22 cellular contexts compared by ENCODE assay signal in the genomic region with DNA sequence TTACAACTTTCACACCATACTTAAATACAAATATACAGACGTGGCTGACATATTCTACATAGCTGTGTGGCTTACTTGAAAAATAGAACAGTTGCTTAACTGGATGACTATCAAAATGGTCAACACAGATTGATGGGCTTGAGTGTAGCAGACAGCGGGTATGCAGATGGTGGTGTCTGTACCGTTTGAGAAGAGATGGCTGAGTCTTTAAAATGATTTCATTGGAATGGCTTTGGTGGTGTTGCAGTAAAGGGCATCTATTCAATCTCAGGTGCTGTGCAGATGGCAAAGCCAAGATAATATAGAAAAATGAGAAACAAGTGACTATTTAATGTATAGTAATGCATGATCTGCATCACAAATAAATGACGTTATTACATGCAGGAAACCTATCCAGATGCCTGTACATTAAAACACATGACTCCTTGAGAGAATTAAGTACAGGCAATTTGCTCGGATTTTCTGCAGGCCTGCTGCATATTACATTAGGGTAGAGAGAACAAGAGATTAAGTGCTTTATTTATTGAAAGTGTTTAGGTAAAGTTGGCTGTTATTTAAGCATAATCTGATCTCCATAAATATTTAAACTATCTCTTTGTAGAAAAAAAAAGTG.
DNase-seq lines count a peak whose midpoint lies in the region; ATAC-seq, FAIRE-seq and TF ChIP-seq lines count a peak whose summit lies in the region.
"Had no signal": no experiment of that assay in that cellular context is flagged by ENCODE, and none has a peak within 500 bp of the region (broad histone marks: within the 10 kb centered on the region; RNA-seq: fewer than 3 reads in every experiment).

No MANE protein-coding gene starts in this region.

- H4K20me1 ChIP-seq in HepG2 (ENCODE audit: insufficient read depth, low read length), result no peaks in the 10 kb centered on the region
- H4K20me1 ChIP-seq in PC-9 (ENCODE audit: insufficient read depth), result no peaks in the 10 kb centered on the region
- H4K20me1 ChIP-seq: BLaER1 had no signal

- H3K4me3 Mint-ChIP-seq in activated T-cell treated with anti-CD3 and anti-CD28 coated beads, Interleukin-2, amount 50 U/mL, for 24 hours, result no peak overlapping the region
- H3K4me3 Mint-ChIP-seq: CD4-positive, CD25-positive, alpha-beta regulatory T cell; GM23338; H9 had no signal

- intact Hi-C loops in HepG2 (cut with micrococcal nuclease; ENCODE audit: unreplicated experiment), result no loop called here
- intact Hi-C loops in right lobe of liver (cut with DNase I), result no loop called here
- intact Hi-C loops in PC-9 (cut with micrococcal nuclease; ENCODE audit: unreplicated experiment), result no loop called here

- H3K27me3 Mint-ChIP-seq in activated T-cell treated with anti-CD3 and anti-CD28 coated beads, Interleukin-2, amount 50 U/mL, for 24 hours, result no peaks in the 10 kb centered on the region
- H3K27me3 Mint-ChIP-seq: CD4-positive, CD25-positive, alpha-beta regulatory T cell had no signal

- no peak overlapping the region for H3K4me2 ChIP-seq in HepG2 (ENCODE audit: low read depth, low read length)
- no peak overlapping the region for H3K4me2 ChIP-seq in PC-9
- H3K4me2 ChIP-seq: BLaER1, GM23338 had no signal

- TF ChIP-seq CTCF in HepG2 (CRISPR knock-in tag; IDR thresholded peaks at IDR 0.05) (no peak), right lobe of liver (IDR thresholded peaks at IDR 0.05) (no peak), tibial nerve (IDR thresholded peaks at IDR 0.05) (no peak), PC-9 (conservative IDR thresholded peaks at IDR 0.05) (no peak)

- H3K4me1 Mint-ChIP-seq in activated T-cell treated with anti-CD3 and anti-CD28 coated beads, Interleukin-2, amount 50 U/mL, for 24 hours (ENCODE audit: low read depth), result no peaks in the 10 kb centered on the region
- H3K4me1 Mint-ChIP-seq: CD4-positive, CD25-positive, alpha-beta regulatory T cell; GM23338; H9 had no signal

- no peak overlapping the region for H2AFZ ChIP-seq in HepG2 (ENCODE audit: low read length)
- H2AFZ ChIP-seq in PC-9, result no peak overlapping the region
- H2AFZ ChIP-seq: GM23338 had no signal

- H3K27me3 ChIP-seq in HepG2 (ENCODE audit: control insufficient read depth in 1 of 2, insufficient read depth in 2 of 2, low read length in 2 of 2) (no peaks in the 10 kb centered on the region), right lobe of liver (no peaks in the 10 kb centered on the region), tibial nerve (no peaks in the 10 kb centered on the region), PC-9 (ENCODE audit: insufficient read depth, low read depth) (no peaks in the 10 kb centered on the region)
- H3K27me3 ChIP-seq: BLaER1, SJSA1 had no signal

- H3K27ac Mint-ChIP-seq in activated T-cell treated with anti-CD3 and anti-CD28 coated beads, Interleukin-2, amount 50 U/mL, for 24 hours, result no peak overlapping the region
- H3K27ac Mint-ChIP-seq: CD4-positive, CD25-positive, alpha-beta regulatory T cell; GM23338; H9 had no signal

- H3K4me3 ChIP-seq in HepG2 (replicated peaks in 1 of 3; ENCODE audit: insufficient read depth in 1 of 3, low read depth in 2 of 3, low read length in 3 of 3) (no peak overlapping the region), right lobe of liver (no peak overlapping the region), tibial nerve (no peak overlapping the region), PC-9 (no peak overlapping the region)
- H3K4me3 ChIP-seq: BLaER1, GM23338, SJSA1 had no signal

- peaks cover 81% of the 10 kb centered on the region for H3K36me3 Mint-ChIP-seq in activated T-cell treated with anti-CD3 and anti-CD28 coated beads, Interleukin-2, amount 50 U/mL, for 24 hours (ENCODE audit: low read depth)

- TF ChIP-seq RAD21 in HepG2 (CRISPR knock-in tag; IDR thresholded peaks at IDR 0.05), result no peak

- no TSS peak for BruUV-seq in HepG2 (replicated peaks; lab: Mats Ljungman, UMichigan)
- no TSS peak for BruUV-seq in PC-9 (replicated peaks; lab: Mats Ljungman, UMichigan)

- 94% methylated on average over 5 of the region's 5 CpGs for WGBS in HepG2 (ENCODE audit: low lambda C conversion rate)
- 93% methylated on average over 5 of the region's 5 CpGs for WGBS in right lobe of liver (ENCODE audit: insufficient coverage, low coverage, low lambda C conversion rate, missing lambda C conversion rate)
- WGBS in tibial nerve, 2 donors, result 81 to 83% methylated on average over 5 of the region's 5 CpGs

- H3K79me2 ChIP-seq in HepG2 (ENCODE audit: insufficient read depth, low read length) (no peaks in the 10 kb centered on the region), PC-9 (ENCODE audit: low read depth) (no peaks in the 10 kb centered on the region)

- H3K9me2 ChIP-seq in PC-9 (ENCODE audit: insufficient read depth), result no peaks in the 10 kb centered on the region

- TF ChIP-seq EP300 in HepG2 (IDR thresholded peaks at IDR 0.05; ENCODE audit: low read depth in 2 of 2, low read length in 2 of 2) (no peak), HepG2 (CRISPR knock-in tag; IDR thresholded peaks at IDR 0.05; ENCODE audit: borderline replicate concordance) (no peak), tibial nerve (IDR thresholded peaks at IDR 0.05) (no peak)

- H3F3A ChIP-seq in PC-9 (ENCODE audit: insufficient read depth, low read depth), result no peaks in the 10 kb centered on the region

- FAIRE-seq in HepG2 (lab: Jason Lieb, UNC), result no peak
- FAIRE-seq: HTR-8/SVneo had no signal

- H3K4me1 ChIP-seq in HepG2 (ENCODE audit: insufficient read depth, low read length) (no peaks in the 10 kb centered on the region), right lobe of liver (no peaks in the 10 kb centered on the region), tibial nerve (no peaks in the 10 kb centered on the region), PC-9 (replicated peaks; ENCODE audit: insufficient read depth) (no peaks in the 10 kb centered on the region)
- H3K4me1 ChIP-seq: BLaER1, SJSA1 had no signal

- no peak overlapping the region for H3K27ac ChIP-seq in HepG2 (ENCODE audit: extremely low read length, insufficient read depth, low read length)
- H3K27ac ChIP-seq in right lobe of liver, result no peak overlapping the region
- H3K27ac ChIP-seq in tibial nerve, result no peak overlapping the region
- H3K27ac ChIP-seq in PC-9, result no peak overlapping the region
- H3K27ac ChIP-seq: BLaER1, SJSA1 had no signal

- POLR2A ChIA-PET in HepG2 (lab: Yijun Ruan, JAX) (no interaction called here), PC-9 (lab: Charles Lee; ENCODE audit: unreplicated experiment) (no interaction called here)

- CTCF ChIA-PET in HepG2 (lab: Yijun Ruan, JAX; ENCODE audit: low intra/inter-chr PET ratio, low total read pairs) (no interaction called here), PC-9 (lab: Charles Lee) (no interaction called here)

- peaks cover 23 to 49% of the 10 kb centered on the region in 2 experiments for H3K36me3 ChIP-seq in HepG2 (replicated peaks in 1 of 2; ENCODE audit: control insufficient read depth in 1 of 2, insufficient read depth in 2 of 2, low read length in 2 of 2)
- peaks cover 0 to 4% (median 1%) of the 10 kb centered on the region in 4 donors for H3K36me3 ChIP-seq in right lobe of liver
- H3K36me3 ChIP-seq in tibial nerve, result peaks cover 0 to 34% (median 6%) of the 10 kb centered on the region in 3 donors
- peaks cover 15% of the 10 kb centered on the region for H3K36me3 ChIP-seq in PC-9 (ENCODE audit: low read depth)

- TF ChIP-seq POLR2A in HepG2 (IDR thresholded peaks at IDR 0.05; ENCODE audit: insufficient read depth in 1 of 2, low read depth in 2 of 2, low read length in 2 of 2) (no peak), right lobe of liver (IDR thresholded peaks at IDR 0.05) (no peak), tibial nerve (IDR thresholded peaks at IDR 0.05) (no peak)

- in situ Hi-C loops in HepG2 (cut with HindIII; ENCODE audit: extremely low pct_ligation_motif_present, low pct_unique_long_range_greater_than_20kb), result no loop called here

- no peaks in the 10 kb centered on the region for H3K9me3 ChIP-seq in HepG2 (ENCODE audit: low read length)
- no peaks in the 10 kb centered on the region for H3K9me3 ChIP-seq in right lobe of liver
- H3K9me3 ChIP-seq in tibial nerve, result peaks cover 0 to 5% (median 0%) of the 10 kb centered on the region in 4 donors
- H3K9me3 ChIP-seq in PC-9 (ENCODE audit: insufficient read depth, low read depth), result no peaks in the 10 kb centered on the region
- H3K9me3 ChIP-seq: SJSA1 had no signal

- no peak for DNase-seq in HepG2 (ENCODE audit: low spot score)
- DNase-seq in right lobe of liver, result no peak
- peak; percentile 78 to 85 for DNase-seq in NCI-H524 (lab: John Stamatoyannopoulos, UW)
- no peak for DNase-seq in tibial nerve (ENCODE audit: low spot score in 2 of 2)
- no peak for DNase-seq in RPMI8226
- no peak for DNase-seq in PC-9
- DNase-seq in activated T-cell treated with anti-CD3 and anti-CD28 coated beads, Interleukin-2, amount 50 U/mL, for 24 hours, result no peak
- DNase-seq: CD4-positive, CD25-positive, alpha-beta regulatory T cell; H9; KBM-7; NCI-H1105 treated with DMSO at 0.1 percent for 48 hours; NCI-H146; NCI-H1930; NCI-H2107; NCI-H2227 treated with DMSO at 0.1 percent for 48 hours; PC-3; Right ventricle myocardium superior had no signal

- peaks cover 4% of the 10 kb centered on the region for H3K9me3 Mint-ChIP-seq in activated T-cell treated with anti-CD3 and anti-CD28 coated beads, Interleukin-2, amount 50 U/mL, for 24 hours

- no peak for ATAC-seq in HepG2
- ATAC-seq in right lobe of liver, result no peak
- ATAC-seq in SK-N-SH treated with all-trans-retinoic acid at 6 μM for 48 hours, result no peak
- ATAC-seq: GM23338, PC-3 had no signal

- no peak overlapping the region for H3K9ac ChIP-seq in HepG2 (ENCODE audit: insufficient read depth, low read depth, low read length)
- H3K9ac ChIP-seq: BLaER1 had no signal

TF ChIP-seq in SK-N-SH treated with all-trans-retinoic acid at 6 μM for 48 hours, 23 proteins besides CTCF, POLR2A, EP300 and RAD21:
- no peak for TF ChIP-seq ISL1 (CRISPR knock-in tag; IDR thresholded peaks at IDR 0.05)
- TF ChIP-seq, protein P1, sequence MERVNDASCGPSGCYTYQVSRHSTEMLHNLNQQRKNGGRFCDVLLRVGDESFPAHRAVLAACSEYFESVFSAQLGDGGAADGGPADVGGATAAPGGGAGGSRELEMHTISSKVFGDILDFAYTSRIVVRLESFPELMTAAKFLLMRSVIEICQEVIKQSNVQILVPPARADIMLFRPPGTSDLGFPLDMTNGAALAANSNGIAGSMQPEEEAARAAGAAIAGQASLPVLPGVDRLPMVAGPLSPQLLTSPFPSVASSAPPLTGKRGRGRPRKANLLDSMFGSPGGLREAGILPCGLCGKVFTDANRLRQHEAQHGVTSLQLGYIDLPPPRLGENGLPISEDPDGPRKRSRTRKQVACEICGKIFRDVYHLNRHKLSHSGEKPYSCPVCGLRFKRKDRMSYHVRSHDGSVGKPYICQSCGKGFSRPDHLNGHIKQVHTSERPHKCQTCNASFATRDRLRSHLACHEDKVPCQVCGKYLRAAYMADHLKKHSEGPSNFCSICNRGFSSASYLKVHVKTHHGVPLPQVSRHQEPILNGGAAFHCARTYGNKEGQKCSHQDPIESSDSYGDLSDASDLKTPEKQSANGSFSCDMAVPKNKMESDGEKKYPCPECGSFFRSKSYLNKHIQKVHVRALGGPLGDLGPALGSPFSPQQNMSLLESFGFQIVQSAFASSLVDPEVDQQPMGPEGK (CRISPR knock-in tag; IDR thresholded peaks at IDR 0.05; ENCODE audit: borderline replicate concordance), result no peak
- no peak for TF ChIP-seq CSDC2 (CRISPR knock-in tag; IDR thresholded peaks at IDR 0.05)
- TF ChIP-seq TCF4 (CRISPR knock-in tag; IDR thresholded peaks at IDR 0.05; ENCODE audit: borderline replicate concordance), result peak; percentile 90
- 0 out of 2 replicates have a peak, but pooled peaks have one; percentile 67 for TF ChIP-seq ZNF565 (CRISPR knock-in tag; conservative IDR thresholded peaks at IDR 0.05; ENCODE audit: low read depth)

Comparison
In these comparisons a context has a peak if more than half of its experiments do, and no peak if none do; other contexts are left out.
1. DNase-seq: peak in NCI-H524 (2 of 2); none in HepG2 (single experiment), right lobe of liver (0 of 3), tibial nerve (0 of 2), RPMI8226 (single experiment), PC-9 (0 of 2) and activated T-cell treated with anti-CD3 and anti-CD28 coated beads, Interleukin-2, amount 50 U/mL, for 24 hours (single experiment).